ENCODE assay signal across 18 cellular contexts in the genomic region with DNA sequence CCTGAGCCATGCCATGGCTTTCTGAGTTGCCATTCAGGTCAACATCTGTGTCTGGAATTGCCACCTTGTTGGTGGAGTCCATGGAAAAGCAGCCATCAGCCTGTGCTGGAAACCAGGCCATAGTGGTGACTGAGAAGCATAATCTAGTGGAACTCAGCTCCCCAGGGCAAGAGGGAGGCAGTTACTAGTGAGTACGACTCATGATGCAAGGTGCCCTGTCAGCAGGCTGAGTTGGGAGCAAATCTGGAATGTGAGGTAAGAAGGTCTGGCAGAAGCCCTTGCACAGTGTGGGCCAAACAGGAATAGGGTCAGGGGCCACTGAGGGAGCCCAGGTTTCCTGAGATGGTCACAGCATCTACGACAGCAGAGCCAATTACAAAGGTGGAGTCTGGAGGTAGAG. TPM values are rescaled to one million over a fixed set of nuclear protein-coding genes. Genes with fewer than 3 reads are reported as not detected.
"Had no signal": no experiment of that assay in that cellular context is flagged by ENCODE, and none has a peak within 500 bp of the region (broad histone marks: within the 10 kb centered on the region; RNA-seq: fewer than 3 reads in every experiment).

No MANE protein-coding gene starts in this region.

- H3K36me3 ChIP-seq: colonic mucosa, gastroesophageal sphincter, left ventricle myocardium inferior, right atrium auricular region, suprapubic skin had no signal

- ATAC-seq: activated CD8-positive, alpha-beta T cell treated with anti-CD3 and anti-CD28 coated beads for 36 hours; gastroesophageal sphincter; naive thymus-derived CD8-positive, alpha-beta T cell; T-helper 17 cell had no signal

- H3K4me3 ChIP-seq: colonic mucosa, gastroesophageal sphincter, left ventricle myocardium inferior, right atrium auricular region, suprapubic skin had no signal

- H3K27ac ChIP-seq: colonic mucosa, gastroesophageal sphincter, left ventricle myocardium inferior, right atrium auricular region, suprapubic skin had no signal

- H3K4me1 ChIP-seq: colonic mucosa, gastroesophageal sphincter, left ventricle myocardium inferior, right atrium auricular region, suprapubic skin had no signal

- H3K9me3 ChIP-seq: colonic mucosa, gastroesophageal sphincter, left ventricle myocardium inferior, right atrium auricular region, suprapubic skin had no signal

- DNase-seq: activated CD4-positive, alpha-beta T cell treated with anti-CD3 and anti-CD28 coated beads for 4 hours; activated CD8-positive, alpha-beta T cell treated with anti-CD3 and anti-CD28 coated beads for 36 hours; activated effector memory CD4-positive, alpha-beta T cell treated with anti-CD3 and anti-CD28 coated beads, Interleukin-2, amount 50 U/mL, for 16 hours; activated T-cell treated with anti-CD3 and anti-CD28 coated beads, Interleukin-2, amount 50 U/mL, for 48 hours; caudate nucleus; colonic mucosa; left ventricle myocardium inferior; naive thymus-derived CD8-positive, alpha-beta T cell; stimulated activated CD4-positive, alpha-beta T cell treated with anti-CD3 and anti-CD28 coated beads, Interleukin-15, amount 100 ng/mL, for 24 hours; stimulated activated CD4-positive, alpha-beta T cell treated with anti-CD3 and anti-CD28 coated beads, Interleukin-4, amount 100 ng/mL, for 24 hours; stimulated activated naive CD4-positive, alpha-beta T cell treated with Interleukin-2 at 50 U/mL for 16 hours; T-helper 17 cell; trophoblast cell had no signal

- H3K27me3 ChIP-seq: colonic mucosa, gastroesophageal sphincter, right atrium auricular region, suprapubic skin had no signal

RNA-seq across cellular contexts. Expression of gene SULT1C2, which starts 37.1 kb away (rescaled TPM):
- total RNA-seq: activated CD8-positive, alpha-beta T cell treated with anti-CD3 and anti-CD28 coated beads for 36 hours; naive thymus-derived CD8-positive, alpha-beta T cell; suprapubic skin; T-helper 17 cell had no signal
- polyA plus RNA-seq: fibroblast of lung; keratinocyte; naive thymus-derived CD8-positive, alpha-beta T cell had no signal

RNA-seq across cellular contexts. Expression of gene SULT1C4, which starts 52.0 kb away (rescaled TPM):
- total RNA-seq: activated CD8-positive, alpha-beta T cell treated with anti-CD3 and anti-CD28 coated beads for 36 hours; naive thymus-derived CD8-positive, alpha-beta T cell had no signal
- polyA plus RNA-seq: keratinocyte; naive thymus-derived CD8-positive, alpha-beta T cell had no signal
